In genomic region chr1:45011837-45012638, GRCh38 we compare ENCODE assay signal across 8 cellular contexts. TPM values are rescaled to one million over a fixed set of nuclear protein-coding genes. Genes with fewer than 3 reads are reported as not detected.
DNase-seq lines count a peak whose midpoint lies in the region; ATAC-seq and TF ChIP-seq lines count a peak whose summit lies in the region.

Gene UROD (plus strand): TSS chr1:45012254. CDS start chr1:45012266, 12 bp downstream.

- H3K4me1 ChIP-seq in A673 (ENCODE audit: insufficient read depth, low read length, poor library complexity, severe bottlenecking) (peaks cover 10% of the 10 kb centered on the region), spleen (peaks cover 30 to 63% (median 55%) of the 10 kb centered on the region in 6 donors)

- H3K27me3 ChIP-seq in A673 (replicated peaks; ENCODE audit: insufficient read depth, low read depth, low read length, poor library complexity) (no peaks in the 10 kb centered on the region), spleen (replicated peaks in 1 of 7) (no peaks in the 10 kb centered on the region)

- H3K27ac Mint-ChIP-seq in activated B cell treated with CpG ODN at 0.5 μM for 24 hours, result peak within 1 kb of the TSS; percentile 81

- DNase-seq in A673 (ENCODE audit: low spot score) (peak; percentile 97), NCI-H2227 treated with DMSO at 0.1 percent for 48 hours (lab: John Stamatoyannopoulos, UW) (peak; percentile 94), activated B cell treated with CpG ODN at 0.5 μM for 24 hours (peak; percentile 69), caudate nucleus (lab: John Stamatoyannopoulos, UW) (peak; percentile 26 to 97 (median 83)), inferior parietal cortex (ENCODE audit: extremely low spot score) (peak; percentile 99), spleen (peak; percentile 95)

- H3K9me3 ChIP-seq in A673 (ENCODE audit: low read depth, low read length, poor library complexity, severe bottlenecking) (no peaks in the 10 kb centered on the region), spleen (no peaks in the 10 kb centered on the region)

- H3K36me3 ChIP-seq in A673 (ENCODE audit: insufficient read depth, low read length, poor library complexity, severe bottlenecking), result peaks cover 6% of the 10 kb centered on the region
- H3K36me3 ChIP-seq in spleen, result peaks cover 2 to 61% (median 26%) of the 10 kb centered on the region in 6 donors

- H3K4me3 Mint-ChIP-seq in activated B cell treated with CpG ODN at 0.5 μM for 24 hours, result peak within 1 kb of the TSS; percentile 83

- H3K9me3 Mint-ChIP-seq in activated B cell treated with CpG ODN at 0.5 μM for 24 hours, result no peaks in the 10 kb centered on the region

- peak within 1 kb of the TSS; percentile 85 for H3K4me3 ChIP-seq in A673 (ENCODE audit: low read depth, low read length, poor library complexity, severe bottlenecking)
- H3K4me3 ChIP-seq in spleen, result peak within 1 kb of the TSS; percentile 90 to 100 (median 100)

- POLR2A ChIA-PET in A673 (lab: Charles Lee; ENCODE audit: low non-redundant PET), result interaction anchor here (0.6 to 0.9 kb wide), 4 partner anchors 100 to 1105 kb away, joined by 3 to 5 read pairs (median 4); partner anchors contain the start of genes RPS8 and ZSWIM5
- POLR2A ChIA-PET in activated B cell treated with CpG ODN at 0.5 μM for 24 hours (lab: Charles Lee), result interaction anchor here (0.6 to 7.9 kb wide), 38 partner anchors 9 to 674 kb away, joined by 3 to 156 read pairs (median 6); partner anchors contain the start of genes ARMH1, BTBD19, CCDC163 and EIF2B3

- ATAC-seq in GM18868 (IDR thresholded peaks at IDR 0.05; ENCODE audit: unreplicated experiment) (peak; percentile 63), HG03159 (IDR thresholded peaks at IDR 0.05; ENCODE audit: unreplicated experiment) (peak; percentile 65), activated B cell treated with CpG ODN at 0.5 μM for 24 hours (ENCODE audit: low read depth) (peak; percentile 84)

- CTCF ChIA-PET in A673 (lab: Charles Lee), result interaction anchor here (1.1 to 1.5 kb wide), 2 partner anchors 288 to 291 kb away, joined by 5 to 12 read pairs; no protein-coding TSS in a partner anchor
- CTCF ChIA-PET in activated B cell treated with CpG ODN at 0.5 μM for 24 hours (lab: Charles Lee), result interaction anchor here (0.7 to 10.9 kb wide), 12 partner anchors 25 to 488 kb away, joined by 3 to 227 read pairs (median 8); partner anchors contain the start of genes CCDC163, EIF2B3, MMACHC and PLK3

- TF ChIP-seq CTCF in A673 (conservative IDR thresholded peaks at IDR 0.05; ENCODE audit: low read depth, low read length), result no peak
- no peak for TF ChIP-seq CTCF in activated B cell treated with CpG ODN at 0.5 μM for 24 hours (IDR thresholded peaks at IDR 0.05)
- TF ChIP-seq CTCF in spleen (IDR thresholded peaks at IDR 0.05 in 8 of 11, conservative IDR thresholded peaks at IDR 0.05 in 3 of 11), result peak in 3 of 11 experiments; percentile 9 to 46 (median 28)

- H3K4me1 Mint-ChIP-seq in activated B cell treated with CpG ODN at 0.5 μM for 24 hours, result peaks cover 43% of the 10 kb centered on the region

- WGBS in spleen, 5 donors, result 0 to 2% (median 0%) methylated on average over 16 to 21 of the region's 21 CpGs

- H3K27ac ChIP-seq in A673 (ENCODE audit: low read depth, low read length, poor library complexity, severe bottlenecking) (peak within 1 kb of the TSS; percentile 68), caudate nucleus (ENCODE audit: low read depth, low read length) (peak within 1 kb of the TSS; percentile 78), spleen (peak within 1 kb of the TSS; percentile 67 to 92 (median 86))

- H3K36me3 Mint-ChIP-seq in activated B cell treated with CpG ODN at 0.5 μM for 24 hours (ENCODE audit: low read depth), result peaks cover 47% of the 10 kb centered on the region

- intact Hi-C loops in A673 (cut with micrococcal nuclease; ENCODE audit: unreplicated experiment) (loop anchor here (2.0 to 10.0 kb wide), 5 partner anchors 169 to 563 kb away; partner anchors contain the start of genes BEST4, PTCH2, RNU5D-1 and ZSWIM5), activated B cell treated with CpG ODN at 0.5 μM for 24 hours (cut with micrococcal nuclease) (loop anchor here (1.0 to 5.0 kb wide), 11 partner anchors 26 to 870 kb away; partner anchors contain the start of genes EIF2B3, GPBP1L1, IPP and RNU5D-1), spleen (cut with DNase I; ENCODE audit: low total_unique reads) (loop anchor here (5.0 kb wide), 1 partner anchor 480 kb away; the partner anchor contains the start of gene TESK2)

- no peak for TF ChIP-seq POLR2A in spleen (IDR thresholded peaks at IDR 0.05)

- BruUV-seq in A673 (replicated peaks; lab: Mats Ljungman, UMichigan), result TSS peak; percentile 66

- no peaks in the 10 kb centered on the region for H3K27me3 Mint-ChIP-seq in activated B cell treated with CpG ODN at 0.5 μM for 24 hours

RNA-seq across cellular contexts. Expression of gene UROD, which starts in this region (rescaled TPM):
- 85.8 and 89.3 TPM in 2 replicates for total RNA-seq in A673 (2021)
- 60.3 and 64.9 TPM in 2 replicates for total RNA-seq in activated B cell treated with CpG ODN at 0.5 μM for 24 hours
- 10 to 100 TPM; 41.5 to 70.4 (median 65.4) TPM for total RNA-seq in spleen
- polyA plus RNA-seq in spleen, result 10 to 100 TPM; 69.8 to 90.9 (median 80.0) TPM

Comparison
In these comparisons a context has a peak if more than half of its experiments do, and no peak if none do; other contexts are left out.
1. Peak in every context shown above with its lines: DNase-seq, ATAC-seq, H3K4me3 ChIP-seq and H3K27ac ChIP-seq.